ENCODE assay signal across 33 cellular contexts in the genomic region with DNA sequence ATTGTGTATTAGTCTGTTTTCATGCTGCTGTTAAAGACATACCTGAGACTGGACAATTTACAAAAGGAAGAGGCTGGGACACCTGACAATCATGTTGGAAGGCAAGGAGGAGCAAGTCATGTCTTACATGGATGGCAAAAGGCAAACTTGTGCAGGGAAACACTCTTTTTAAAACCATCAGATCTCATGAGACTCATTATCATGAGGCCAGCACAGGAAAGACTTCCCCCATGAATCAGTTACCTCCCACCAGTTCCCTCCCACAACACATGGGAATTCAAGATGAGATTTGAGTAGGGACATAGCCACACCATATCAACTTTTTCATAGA. TPM values are rescaled to one million over a fixed set of nuclear protein-coding genes. Genes with fewer than 3 reads are reported as not detected.
"Had no signal": no experiment of that assay in that cellular context is flagged by ENCODE, and none has a peak within 500 bp of the region (broad histone marks: within the 10 kb centered on the region; RNA-seq: fewer than 3 reads in every experiment).

No MANE protein-coding gene starts in this region.

- H3K4me3 ChIP-seq: colonic mucosa, esophagus muscularis mucosa, lower lobe of right lung, mucosa of descending colon, pancreas, right lobe of liver, smooth muscle cell, stomach, thyroid gland, vagina had no signal

- H3K27ac ChIP-seq: colonic mucosa, esophagus muscularis mucosa, lower lobe of right lung, neutrophil, pancreas, right lobe of liver, stomach, thyroid gland, vagina had no signal

- H3K9me3 ChIP-seq: colonic mucosa, esophagus muscularis mucosa, lower lobe of right lung, mucosa of descending colon, neutrophil, pancreas, right lobe of liver, thyroid gland had no signal

- H3K4me2 ChIP-seq: smooth muscle cell had no signal

- FAIRE-seq: endothelial cell of umbilical vein, frontal cortex, keratinocyte, pancreas had no signal

- H3K4me1 ChIP-seq: colonic mucosa, esophagus muscularis mucosa, lower lobe of right lung, pancreas, right lobe of liver, stomach, thyroid gland, vagina had no signal

- H3K27me3 ChIP-seq: colonic mucosa, esophagus muscularis mucosa, neutrophil, pancreas, thyroid gland, vagina had no signal

- DNase-seq: colonic mucosa; dermis blood vessel endothelial cell; effector memory CD4-positive, alpha-beta T cell; left ventricle myocardium superior; lower lobe of right lung; mucosa of descending colon; naive B cell; pancreas; right lobe of liver; stimulated activated CD4-positive, alpha-beta T cell treated with anti-CD3 and anti-CD28 coated beads, Interleukin-12 subunit alpha, Interleukin-12 subunit beta, amount 100 ng/mL, for 4 hours; stimulated activated CD4-positive, alpha-beta T cell treated with anti-CD3 and anti-CD28 coated beads, Interleukin-1b, Interleukin-23, amount 100 ng/mL, for 48 hours; stimulated activated CD4-positive, alpha-beta T cell treated with anti-CD3 and anti-CD28 coated beads, Interleukin-4, amount 100 ng/mL, for 1 hour; stimulated activated naive CD4-positive, alpha-beta T cell treated with Interleukin-2 at 50 U/mL for 16 hours; stomach; thyroid gland; trophoblast cell had no signal

- ATAC-seq: left ventricle myocardium superior; lower lobe of right lung; mucosa of descending colon; natural killer cell treated with Interleukin-12 subunit alpha and Interleukin-12 subunit beta and Interleukin-15 and Interleukin-18, amount 100 ng/mL, for 72 hours; pancreas; right lobe of liver; stimulated activated effector memory CD8-positive, alpha-beta T cell treated with anti-CD3 and anti-CD28 coated beads, Interleukin-12 subunit alpha, Interleukin-12 subunit beta, amount 100 ng/mL, for 72 hours had no signal

- H3K36me3 ChIP-seq: colonic mucosa, esophagus muscularis mucosa, lower lobe of right lung, neutrophil, pancreas, right lobe of liver, stomach, thyroid gland, vagina had no signal

RNA-seq across cellular contexts. Expression of a gene that starts 11.2 kb away (rescaled TPM):
- total RNA-seq: colonic mucosa; dermis blood vessel endothelial cell; endothelial cell of umbilical vein; epithelial cell of proximal tubule; esophagus muscularis mucosa; frontal cortex; left ventricle myocardium superior; lower lobe of right lung; mucosa of descending colon; natural killer cell treated with Interleukin-12 subunit alpha and Interleukin-12 subunit beta and Interleukin-15 and Interleukin-18, amount 100 ng/mL, for 72 hours; neural crest cell; omental fat pad; pancreas; posterior vena cava; right lobe of liver; smooth muscle cell; stomach; subcutaneous adipose tissue; temporal lobe; thyroid gland; ureter; vagina had no signal
- polyA plus RNA-seq: endothelial cell of umbilical vein, fibroblast of lung, keratinocyte, pancreas, smooth muscle cell, stomach had no signal
